11 cellular contexts compared by ENCODE assay signal in the genomic region with DNA sequence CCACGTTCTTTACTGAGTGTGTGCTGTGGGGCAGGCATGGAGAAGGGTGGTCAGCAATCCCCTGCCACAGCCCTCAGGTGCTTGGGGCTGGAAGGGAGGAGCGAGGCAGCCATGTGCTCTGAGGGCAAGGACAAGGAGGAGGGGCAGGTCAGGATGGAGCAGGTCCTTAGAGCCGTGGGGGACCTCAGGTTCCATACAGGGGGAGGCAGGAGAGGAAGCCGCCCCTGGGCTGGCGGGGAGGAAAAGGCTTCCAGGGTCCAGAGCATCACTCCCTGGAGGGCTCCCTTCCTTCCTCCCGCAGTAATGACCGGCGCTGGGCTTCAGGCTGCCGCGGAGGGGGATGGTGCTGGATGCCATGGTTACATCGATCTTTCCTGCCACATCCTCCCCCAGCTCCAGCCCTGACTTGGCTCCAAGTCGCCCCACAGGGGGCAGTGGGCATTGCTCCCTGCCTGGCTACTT. TPM values are rescaled to one million over a fixed set of nuclear protein-coding genes. Genes with fewer than 3 reads are reported as not detected.
DNase-seq lines count a peak whose midpoint lies in the region; ATAC-seq and TF ChIP-seq lines count a peak whose summit lies in the region.
"Had no signal": no experiment of that assay in that cellular context is flagged by ENCODE, and none has a peak within 500 bp of the region (broad histone marks: within the 10 kb centered on the region; RNA-seq: fewer than 3 reads in every experiment).

No MANE protein-coding gene starts in this region.

- H3K27me3 ChIP-seq in ascending aorta: peaks cover 2% of the 10 kb centered on the region
- H3K27me3 ChIP-seq in stomach: peaks cover 0 to 41% (median 17%) of the 10 kb centered on the region in 3 donors
- H3K27me3 ChIP-seq: thyroid gland had no signal

- TF ChIP-seq EP300 in stomach (IDR thresholded peaks at IDR 0.05): no peak

- H3K36me3 ChIP-seq in ascending aorta (no peaks in the 10 kb centered on the region), stomach (no peaks in the 10 kb centered on the region)
- H3K36me3 ChIP-seq: thyroid gland had no signal

- WGBS in stomach, 5 donors: 28 to 40% (median 38%) methylated on average over 8 to 12 of the region's 12 CpGs

- H3K4me1 ChIP-seq in ascending aorta (peaks cover 0 to 9% of the 10 kb centered on the region in 2 donors), stomach (peaks cover 9 to 22% (median 19%) of the 10 kb centered on the region in 4 donors)

- H3K4me3 ChIP-seq in ascending aorta: peak overlapping the region; percentile 53 to 71
- peak overlapping the region in 3 of 4 donors; percentile 41 to 67 (median 66) for H3K4me3 ChIP-seq in stomach

- TF ChIP-seq CTCF in ascending aorta (IDR thresholded peaks at IDR 0.05): no peak
- TF ChIP-seq CTCF in stomach (IDR thresholded peaks at IDR 0.05): no peak

- TF ChIP-seq POLR2A in stomach (IDR thresholded peaks at IDR 0.05): no peak

- peaks cover 35% of the 10 kb centered on the region for H3K27me3 Mint-ChIP-seq in activated CD4-positive, alpha-beta T cell treated with anti-CD3 and anti-CD28 coated beads, Interleukin-2, amount 10 ng/mL, durations not matched to agents 24 days and 14 days

- peak overlapping the region; percentile 64 for H3K4me3 Mint-ChIP-seq in activated CD4-positive, alpha-beta T cell treated with anti-CD3 and anti-CD28 coated beads, Interleukin-2, amount 10 ng/mL, durations not matched to agents 24 days and 14 days

- intact Hi-C loops in activated CD4-positive, alpha-beta T cell treated with anti-CD3 and anti-CD28 coated beads, Interleukin-2, amount 10 ng/mL, durations not matched to agents 24 days and 14 days (cut with micrococcal nuclease): no loop called here
- intact Hi-C loops in ascending aorta (cut with DNase I): no loop called here
- intact Hi-C loops in stomach (cut with DNase I; ENCODE audit: low total_unique reads): no loop called here

- DNase-seq in activated CD4-positive, alpha-beta T cell treated with anti-CD3 and anti-CD28 coated beads, Interleukin-2, amount 10 ng/mL, durations not matched to agents 24 days and 14 days: no peak
- DNase-seq in activated CD4-positive, alpha-beta T cell treated with anti-CD3 and anti-CD28 coated beads, Interleukin-2, amount 50 U/mL, for 1 hour: no peak
- DNase-seq in ascending aorta (ENCODE audit: low spot score in 2 of 2) (no peak), left lobe of liver (ENCODE audit: low spot score) (no peak), stomach (no peak), EL (no peak)
- DNase-seq: cortex of kidney, T1000 had no signal

- H3K9me3 ChIP-seq in ascending aorta (no peaks in the 10 kb centered on the region), stomach (no peaks in the 10 kb centered on the region)
- H3K9me3 ChIP-seq: thyroid gland had no signal

- H3K27ac ChIP-seq in ascending aorta (no peak overlapping the region), stomach (peak overlapping the region in 1 of 5 donors; percentile 20)
- H3K27ac ChIP-seq: thyroid gland had no signal

- no peaks in the 10 kb centered on the region for H3K36me3 Mint-ChIP-seq in activated CD4-positive, alpha-beta T cell treated with anti-CD3 and anti-CD28 coated beads, Interleukin-2, amount 10 ng/mL, durations not matched to agents 24 days and 14 days (ENCODE audit: low read depth)

- H3K9me3 Mint-ChIP-seq in activated CD4-positive, alpha-beta T cell treated with anti-CD3 and anti-CD28 coated beads, Interleukin-2, amount 10 ng/mL, durations not matched to agents 24 days and 14 days: no peaks in the 10 kb centered on the region

- ATAC-seq in left lobe of liver (peak; percentile 4), GM21526 (IDR thresholded peaks at IDR 0.05; ENCODE audit: low FRiP score, unreplicated experiment) (no peak), GM18502 (IDR thresholded peaks at IDR 0.05; ENCODE audit: poor library complexity, unreplicated experiment) (no peak)

- H3K27ac Mint-ChIP-seq in activated CD4-positive, alpha-beta T cell treated with anti-CD3 and anti-CD28 coated beads, Interleukin-2, amount 10 ng/mL, durations not matched to agents 24 days and 14 days: peak overlapping the region; percentile 35

- H3K4me1 Mint-ChIP-seq in activated CD4-positive, alpha-beta T cell treated with anti-CD3 and anti-CD28 coated beads, Interleukin-2, amount 10 ng/mL, durations not matched to agents 24 days and 14 days: peaks cover 10% of the 10 kb centered on the region

RNA-seq across cellular contexts. Expression of gene GAREM2, which starts 6.6 kb away (rescaled TPM):
- total RNA-seq in activated CD4-positive, alpha-beta T cell treated with anti-CD3 and anti-CD28 coated beads, Interleukin-2, amount 10 ng/mL, durations not matched to agents 24 days and 14 days: 7.9 and 8.2 TPM in 2 replicates
- total RNA-seq in ascending aorta (2.1 TPM), left lobe of liver (0.15 TPM), stomach (1 to 10 TPM in 2 of 5 donors, under 1 TPM in 1, not detected in 2; under 0.01 to 2.3 (median 1.5) TPM)
- polyA plus RNA-seq in stomach: 1 to 10 TPM in 1 of 3 donors, under 1 TPM in 2; 0.83 to 1.7 (median 0.87) TPM
